10 cellular contexts compared by ENCODE assay signal in genomic region chr12:31773867-31774266, GRCh38. TPM values are rescaled to one million over a fixed set of nuclear protein-coding genes. Genes with fewer than 3 reads are reported as not detected.
DNase-seq lines count a peak whose midpoint lies in the region; ATAC-seq and TF ChIP-seq lines count a peak whose summit lies in the region.
"Had no signal": no experiment of that assay in that cellular context is flagged by ENCODE, and none has a peak within 500 bp of the region (broad histone marks: within the 10 kb centered on the region; RNA-seq: fewer than 3 reads in every experiment).

No MANE protein-coding gene starts in this region.

- peaks cover 0 to 6% (median 0%) of the 10 kb centered on the region in 11 experiments; a peak in 2 of 22 replicates for H3K9me3 ChIP-seq in BLaER1 treated with 17β-estradiol and CSF1 and Interleukin-3, amounts not matched to agents 10 nM and 100 nM (replicated peaks in 1 of 11)
- no peaks in the 10 kb centered on the region for H3K9me3 ChIP-seq in thyroid gland
- H3K9me3 ChIP-seq in CD8-positive, alpha-beta memory T cell (ENCODE audit: low read length): no peaks in the 10 kb centered on the region
- H3K9me3 ChIP-seq: upper lobe of left lung had no signal

- TF ChIP-seq POLR2A in thyroid gland (IDR thresholded peaks at IDR 0.05): no peak

- H3K27ac Mint-ChIP-seq in CD8-positive, alpha-beta memory T cell: peak overlapping the region in 4 of 8 donors; percentile 43 to 68 (median 55)

- DNase-seq in KBM-7 (peak; percentile 41), iPS-NIHi7 (ENCODE audit: extremely low spot score) (peak; percentile 20), H4 (ENCODE audit: low spot score) (no peak), inferior parietal cortex (ENCODE audit: extremely low spot score) (no peak), thyroid gland (no peak)
- DNase-seq in CD8-positive, alpha-beta memory T cell: no peak
- DNase-seq: activated CD4-positive, alpha-beta T cell treated with anti-CD3 and anti-CD28 coated beads, Interleukin-2, amount 50 U/mL, for 1 hour; upper lobe of left lung had no signal

- no peaks in the 10 kb centered on the region for H3K36me3 Mint-ChIP-seq in CD8-positive, alpha-beta memory T cell

- no peaks in the 10 kb centered on the region for H4K20me1 ChIP-seq in BLaER1 treated with 17β-estradiol and CSF1 and Interleukin-3, amounts not matched to agents 10 nM and 100 nM

- no peaks in the 10 kb centered on the region for H3K9me3 Mint-ChIP-seq in CD8-positive, alpha-beta memory T cell

- H3K9ac ChIP-seq in BLaER1 treated with 17β-estradiol and CSF1 and Interleukin-3, amounts not matched to agents 10 nM and 100 nM: no peak overlapping the region

- in situ Hi-C loops in KBM-7 (cut with MboI; ENCODE audit: low pct_unique_long_range_greater_than_20kb, low sequenced_read_pairs): no loop called here

- H3K4me3 ChIP-seq in BLaER1 treated with 17β-estradiol and CSF1 and Interleukin-3, amounts not matched to agents 10 nM and 100 nM: no peak overlapping the region
- no peak overlapping the region for H3K4me3 ChIP-seq in thyroid gland (replicated peaks in 1 of 3)
- no peak overlapping the region for H3K4me3 ChIP-seq in CD8-positive, alpha-beta memory T cell (ENCODE audit: low read length)
- H3K4me3 ChIP-seq: upper lobe of left lung had no signal

- H3K4me1 ChIP-seq in BLaER1 treated with 17β-estradiol and CSF1 and Interleukin-3, amounts not matched to agents 10 nM and 100 nM: peaks cover 5 to 21% (median 7%) of the 10 kb centered on the region in 10 experiments; a peak in 14 of 20 replicates
- no peaks in the 10 kb centered on the region for H3K4me1 ChIP-seq in thyroid gland
- peaks cover 11% of the 10 kb centered on the region for H3K4me1 ChIP-seq in CD8-positive, alpha-beta memory T cell (ENCODE audit: insufficient read depth, low read length)

- H3K4me1 Mint-ChIP-seq in CD8-positive, alpha-beta memory T cell: peaks cover 9 to 16% (median 13%) of the 10 kb centered on the region in 3 donors

- TF ChIP-seq CTCF in thyroid gland (IDR thresholded peaks at IDR 0.05): no peak

- peak overlapping the region in 8 of 11 experiments; percentile 1 to 49 (median 23); a peak in 6 of 22 replicates for H3K4me2 ChIP-seq in BLaER1 treated with 17β-estradiol and CSF1 and Interleukin-3, amounts not matched to agents 10 nM and 100 nM

- H3K36me3 ChIP-seq in BLaER1 treated with 17β-estradiol and CSF1 and Interleukin-3, amounts not matched to agents 10 nM and 100 nM: no peaks in the 10 kb centered on the region
- no peaks in the 10 kb centered on the region for H3K36me3 ChIP-seq in thyroid gland
- no peaks in the 10 kb centered on the region for H3K36me3 ChIP-seq in CD8-positive, alpha-beta memory T cell (ENCODE audit: insufficient read depth, low read length)
- H3K36me3 ChIP-seq: upper lobe of left lung had no signal

- POLR2A ChIA-PET in CD8-positive, alpha-beta memory T cell (lab: Charles Lee): no interaction called here

- H3K4me3 Mint-ChIP-seq in CD8-positive, alpha-beta memory T cell: no peak overlapping the region

- intact Hi-C loops in thyroid gland (cut with DNase I): no loop called here

- WGBS in thyroid gland, 2 donors: 61 to 73% methylated on average over 2 of the region's 2 CpGs

- H3K27me3 ChIP-seq in BLaER1 treated with 17β-estradiol and CSF1 and Interleukin-3, amounts not matched to agents 10 nM and 100 nM: no peaks in the 10 kb centered on the region
- no peaks in the 10 kb centered on the region for H3K27me3 ChIP-seq in thyroid gland
- no peaks in the 10 kb centered on the region for H3K27me3 ChIP-seq in CD8-positive, alpha-beta memory T cell (ENCODE audit: insufficient read depth, low read length, poor library complexity, severe bottlenecking)
- H3K27me3 ChIP-seq: upper lobe of left lung had no signal

- CTCF ChIA-PET in CD8-positive, alpha-beta memory T cell (lab: Charles Lee): interaction anchor here (1.0 kb wide), 1 partner anchor 16 kb away, joined by 3 read pairs; no protein-coding TSS in a partner anchor

- H3K27ac ChIP-seq in BLaER1 treated with 17β-estradiol and CSF1 and Interleukin-3, amounts not matched to agents 10 nM and 100 nM: no peak overlapping the region
- no peak overlapping the region for H3K27ac ChIP-seq in thyroid gland
- no peak overlapping the region for H3K27ac ChIP-seq in CD8-positive, alpha-beta memory T cell (ENCODE audit: low read depth, low read length)
- H3K27ac ChIP-seq: upper lobe of left lung had no signal

- no peaks in the 10 kb centered on the region for H3K27me3 Mint-ChIP-seq in CD8-positive, alpha-beta memory T cell

- peak; percentile 49 for ATAC-seq in GM19328 (IDR thresholded peaks at IDR 0.05; ENCODE audit: unreplicated experiment)

RNA-seq across cellular contexts. Expression of gene AMN1, which starts 45.0 kb away (rescaled TPM):
- total RNA-seq in H4 (2014; rRNA removed; shearing (Covaris generic)): 10.7 and 20.9 TPM in 2 replicates
- total RNA-seq in thyroid gland: 10 to 100 TPM in 2 of 4 donors, 1 to 10 TPM in 2; 4.8 to 21.0 (median 8.8) TPM
- total RNA-seq in CD8-positive, alpha-beta memory T cell: 1 to 10 TPM; 2.6 to 3.8 TPM
- 10.9 TPM for polyA plus RNA-seq in CD8-positive, alpha-beta memory T cell

Comparison
In these comparisons a context has a peak if more than half of its experiments do, and no peak if none do; other contexts are left out.
1. DNase-seq: peak in KBM-7 (single experiment) and iPS-NIHi7 (single experiment); none in H4 (single experiment), inferior parietal cortex (single experiment), thyroid gland (0 of 2) and CD8-positive, alpha-beta memory T cell (0 of 5).